Comparison of ENCODE assay signal across 23 cellular contexts in the genomic region with DNA sequence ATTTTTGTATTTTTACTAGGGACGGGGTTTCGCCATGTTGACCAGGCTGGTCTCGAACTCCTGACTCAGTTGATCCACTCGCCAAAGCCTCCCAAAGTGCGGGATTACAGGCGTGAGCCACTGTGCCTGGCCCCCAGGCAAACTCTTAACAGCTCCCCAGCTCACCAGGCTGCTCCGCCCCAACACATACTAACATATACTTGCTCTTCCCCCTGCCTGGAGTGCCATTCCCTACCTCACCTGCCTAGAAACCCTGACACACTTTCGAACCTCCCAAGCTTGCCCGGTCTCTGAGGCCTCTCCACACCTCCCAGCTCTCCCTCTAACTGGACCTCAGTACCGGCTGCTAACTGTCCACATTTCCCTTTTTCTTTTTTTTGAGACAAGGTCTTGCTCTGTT. TPM values are rescaled to one million over a fixed set of nuclear protein-coding genes. Genes with fewer than 3 reads are reported as not detected.
DNase-seq lines count a peak whose midpoint lies in the region; ATAC-seq and TF ChIP-seq lines count a peak whose summit lies in the region.
"Had no signal": no experiment of that assay in that cellular context is flagged by ENCODE, and none has a peak within 500 bp of the region (broad histone marks: within the 10 kb centered on the region; RNA-seq: fewer than 3 reads in every experiment).

No MANE protein-coding gene starts in this region.

- ATAC-seq in T-helper 17 cell (no peak), memory B cell (ENCODE audit: low read depth) (no peak)
- no peak for ATAC-seq in stimulated activated naive CD8-positive, alpha-beta T cell treated with anti-CD3 and anti-CD28 coated beads, Interleukin-15, amount 100 ng/mL, for 72 hours
- ATAC-seq: K562, SK-N-SH treated with all-trans-retinoic acid at 6 μM for 48 hours had no signal

- H3K4me1 Mint-ChIP-seq in T-helper 17 cell (peaks cover 17% of the 10 kb centered on the region), memory B cell (peaks cover 23% of the 10 kb centered on the region)
- H3K4me1 Mint-ChIP-seq in stimulated activated naive CD8-positive, alpha-beta T cell treated with anti-CD3 and anti-CD28 coated beads, Interleukin-15, amount 100 ng/mL, for 72 hours: peaks cover 56% of the 10 kb centered on the region

- TF ChIP-seq CTCF in left ventricle myocardium inferior (IDR thresholded peaks at IDR 0.05; ENCODE audit: borderline replicate concordance): no peak
- TF ChIP-seq CTCF in right atrium auricular region (IDR thresholded peaks at IDR 0.05): no peak

- H3K36me3 Mint-ChIP-seq in T-helper 17 cell (ENCODE audit: low read depth) (peaks cover 6% of the 10 kb centered on the region), memory B cell (peaks cover 25% of the 10 kb centered on the region)

- H3K9me3 ChIP-seq in left ventricle myocardium inferior (replicated peaks) (no peaks in the 10 kb centered on the region), right atrium auricular region (no peaks in the 10 kb centered on the region), T-helper 17 cell (ENCODE audit: control insufficient read depth, low read length, poor library complexity, severe bottlenecking) (no peaks in the 10 kb centered on the region)
- H3K9me3 ChIP-seq: Caco-2, tibial artery had no signal

- H3K27ac Mint-ChIP-seq in T-helper 17 cell (peak overlapping the region; percentile 75), memory B cell (peak overlapping the region; percentile 17)
- peak overlapping the region; percentile 4 to 89 for H3K27ac Mint-ChIP-seq in stimulated activated naive CD8-positive, alpha-beta T cell treated with anti-CD3 and anti-CD28 coated beads, Interleukin-15, amount 100 ng/mL, for 72 hours
- H3K27ac Mint-ChIP-seq: dendritic cell treated with granulocyte-macrophage colony-stimulating factor and Interleukin-4, amounts not matched to agents 40 ng/mL and 50 ng/mL, for 4 days; progenitor cell of endocrine pancreas had no signal

- H3K27me3 Mint-ChIP-seq in T-helper 17 cell: no peaks in the 10 kb centered on the region
- H3K27me3 Mint-ChIP-seq in memory B cell: no peaks in the 10 kb centered on the region
- H3K27me3 Mint-ChIP-seq in stimulated activated naive CD8-positive, alpha-beta T cell treated with anti-CD3 and anti-CD28 coated beads, Interleukin-15, amount 100 ng/mL, for 72 hours: no peaks in the 10 kb centered on the region
- H3K27me3 Mint-ChIP-seq: dendritic cell treated with granulocyte-macrophage colony-stimulating factor and Interleukin-4, amounts not matched to agents 40 ng/mL and 50 ng/mL, for 4 days; progenitor cell of endocrine pancreas had no signal

- H3K27me3 ChIP-seq in left ventricle myocardium inferior (ENCODE audit: low read depth): no peaks in the 10 kb centered on the region
- H3K27me3 ChIP-seq in right atrium auricular region: no peaks in the 10 kb centered on the region
- H3K27me3 ChIP-seq: cardiac muscle cell, tibial artery had no signal

- H3K4me1 ChIP-seq in left ventricle myocardium inferior (peaks cover 17% of the 10 kb centered on the region), right atrium auricular region (no peaks in the 10 kb centered on the region)
- H3K4me1 ChIP-seq: tibial artery had no signal

- peaks cover 35% of the 10 kb centered on the region for H3K36me3 ChIP-seq in left ventricle myocardium inferior
- H3K36me3 ChIP-seq in right atrium auricular region: peaks cover 36% of the 10 kb centered on the region
- H3K36me3 ChIP-seq: cardiac muscle cell had no signal

- no peaks in the 10 kb centered on the region for H3K9me3 Mint-ChIP-seq in memory B cell
- no peaks in the 10 kb centered on the region for H3K9me3 Mint-ChIP-seq in stimulated activated naive CD8-positive, alpha-beta T cell treated with anti-CD3 and anti-CD28 coated beads, Interleukin-15, amount 100 ng/mL, for 72 hours
- H3K9me3 Mint-ChIP-seq: dendritic cell treated with granulocyte-macrophage colony-stimulating factor and Interleukin-4, amounts not matched to agents 40 ng/mL and 50 ng/mL, for 4 days had no signal

- peak overlapping the region; percentile 68 for H3K27ac ChIP-seq in left ventricle myocardium inferior (replicated peaks)
- no peak overlapping the region for H3K27ac ChIP-seq in right atrium auricular region
- H3K27ac ChIP-seq: cardiac muscle cell, tibial artery had no signal

- H3K4me3 Mint-ChIP-seq in T-helper 17 cell: peak overlapping the region; percentile 76
- no peak overlapping the region for H3K4me3 Mint-ChIP-seq in memory B cell
- H3K4me3 Mint-ChIP-seq in stimulated activated naive CD8-positive, alpha-beta T cell treated with anti-CD3 and anti-CD28 coated beads, Interleukin-15, amount 100 ng/mL, for 72 hours: no peak overlapping the region
- H3K4me3 Mint-ChIP-seq: dendritic cell treated with granulocyte-macrophage colony-stimulating factor and Interleukin-4, amounts not matched to agents 40 ng/mL and 50 ng/mL, for 4 days had no signal

- no peak for DNase-seq in left ventricle myocardium inferior
- DNase-seq in right atrium auricular region (ENCODE audit: low spot score): no peak
- no peak for DNase-seq in T-helper 17 cell
- DNase-seq in memory B cell (ENCODE audit: low spot score in 2 of 2): no peak
- DNase-seq in stimulated activated naive CD8-positive, alpha-beta T cell treated with anti-CD3 and anti-CD28 coated beads, Interleukin-15, amount 100 ng/mL, for 72 hours: no peak
- DNase-seq in retina: no peak
- DNase-seq in activated T-cell treated with anti-CD3 and anti-CD28 coated beads, Interleukin-2, amount 50 U/mL, for 1 hour: no peak
- DNase-seq: activated CD4-positive, CD25-positive, alpha-beta regulatory T cell; MV-4-11; NCI-H1694; NCI-H69; RPMI8226; stimulated activated CD4-positive, alpha-beta T cell treated with anti-CD3 and anti-CD28 coated beads, Interleukin-2, amount 100 ng/mL, for 24 hours; stimulated activated naive CD4-positive, alpha-beta T cell treated with Interleukin-2 at 50 U/mL for 16 hours; T1000; tibial artery had no signal

- H3K4me3 ChIP-seq in left ventricle myocardium inferior (no peak overlapping the region), right atrium auricular region (no peak overlapping the region)
- H3K4me3 ChIP-seq: cardiac muscle cell, K562, tibial artery had no signal

- intact Hi-C loops in left ventricle myocardium inferior (cut with micrococcal nuclease): no loop called here

RNA-seq across cellular contexts. Expression of gene MAP4K2, which starts 8.5 kb away (rescaled TPM):
- total RNA-seq in left ventricle myocardium inferior (7.5 TPM), right atrium auricular region (10 to 100 TPM; 19.4 to 20.4 TPM), T-helper 17 cell (10 to 100 TPM; 97.8 to 99.2 TPM)

RNA-seq across cellular contexts. Expression of gene MEN1, which starts 15.8 kb away (rescaled TPM):
- total RNA-seq in left ventricle myocardium inferior (8.7 TPM), right atrium auricular region (1 to 10 TPM; 7.2 to 9.8 TPM), T-helper 17 cell (10 to 100 TPM; 25.8 to 27.0 TPM)

RNA-seq across cellular contexts. Expression of gene SF1, which starts 16.2 kb away (rescaled TPM):
- total RNA-seq in left ventricle myocardium inferior (188 TPM), right atrium auricular region (100 to 1,000 TPM; 196 to 213 TPM), T-helper 17 cell (1,000 to 10,000 TPM; 1,476 to 1,622 TPM)

RNA-seq across cellular contexts. Expression of gene PYGM, which starts 34.8 kb away (rescaled TPM):
- total RNA-seq in left ventricle myocardium inferior (89.5 TPM), right atrium auricular region (10 to 100 TPM; 17.8 to 84.7 TPM), T-helper 17 cell (10 to 100 TPM; 11.8 to 27.1 TPM)
- total RNA-seq: glomerular endothelial cell had no signal

RNA-seq across cellular contexts. Expression of gene CDC42BPG, which starts 49.9 kb away (rescaled TPM):
- total RNA-seq in left ventricle myocardium inferior: 1.1 TPM
- 1 to 10 TPM in 1 of 2 donors, under 1 TPM in 1; 0.33 to 1.0 TPM for total RNA-seq in right atrium auricular region
- 1 to 10 TPM; 4.0 to 7.7 TPM for total RNA-seq in T-helper 17 cell

Comparison
In these comparisons a context has a peak if more than half of its experiments do, and no peak if none do; other contexts are left out.
1. H3K27ac Mint-ChIP-seq: peak in every context shown above with its lines; median percentile 75 in T-helper 17 cell; 46 in stimulated activated naive CD8-positive, alpha-beta T cell treated with anti-CD3 and anti-CD28 coated beads, Interleukin-15, amount 100 ng/mL, for 72 hours; 17 in memory B cell.
2. RNA of gene MAP4K2, which starts 8.5 kb away (total RNA-seq): 97.8 to 99.2 TPM in T-helper 17 cell; 19.4 to 20.4 TPM in right atrium auricular region and 7.5 TPM in left ventricle myocardium inferior (single experiment); every median in the first group is over 4 times any median in the second.